25 cellular contexts compared by ENCODE assay signal in genomic region chr10:132640326-132641125, GRCh38.
DNase-seq lines count a peak whose midpoint lies in the region; ATAC-seq and TF ChIP-seq lines count a peak whose summit lies in the region.
"Had no signal": no experiment of that assay in that cellular context is flagged by ENCODE, and none has a peak within 500 bp of the region (broad histone marks: within the 10 kb centered on the region; RNA-seq: fewer than 3 reads in every experiment).

No MANE protein-coding gene starts in this region.

- H3K4me3 ChIP-seq in RWPE2 (ENCODE audit: severe bottlenecking) (no peak overlapping the region), coronary artery (no peak overlapping the region), muscle layer of colon (ENCODE audit: low read depth in 1 of 2, low read length in 2 of 2) (peak overlapping the region in 1 of 2 donors; percentile 29)
- H3K4me3 ChIP-seq: adrenal gland, hepatocyte, SJSA1, testis had no signal

- DNase-seq in RWPE2 (ENCODE audit: low spot score) (peak; percentile 34), coronary artery (ENCODE audit: low spot score) (peak; percentile 70), substantia nigra (lab: John Stamatoyannopoulos, UW) (no peak), KG1 (lab: John Stamatoyannopoulos, UW) (no peak), epidermal melanocyte (ENCODE audit: insufficient read length, low spot score) (no peak), DMS79 (lab: John Stamatoyannopoulos, UW) (no peak)
- DNase-seq: activated CD4-positive, alpha-beta T cell treated with anti-CD3 and anti-CD28 coated beads for 1 hour; activated CD8-positive, alpha-beta T cell treated with anti-CD3 and anti-CD28 coated beads for 36 hours; activated gamma-delta T cell treated with Interleukin-2 at 50 U/mL for 16 hours; activated T-cell treated with anti-CD3 and anti-CD28 coated beads for 4 hours; adrenal gland; immature natural killer cell; left ventricle myocardium superior; naive thymus-derived CD8-positive, alpha-beta T cell; NCI-H1048; NCI-H187; NCI-H2171 treated with DMSO at 0.1 percent for 48 hours; NCI-H526; T-helper 1 cell; testis had no signal

- TF ChIP-seq CTCF in RWPE2 (IDR thresholded peaks at IDR 0.05; ENCODE audit: poor library complexity, severe bottlenecking) (no peak), coronary artery (IDR thresholded peaks at IDR 0.05) (no peak)

- H3K27me3 ChIP-seq in RWPE2 (ENCODE audit: insufficient read depth, poor library complexity, severe bottlenecking), result no peaks in the 10 kb centered on the region
- no peaks in the 10 kb centered on the region for H3K27me3 ChIP-seq in muscle layer of colon (ENCODE audit: control insufficient read depth in 1 of 2, insufficient read depth in 2 of 2, low read length in 2 of 2)
- H3K27me3 ChIP-seq: adrenal gland, hepatocyte, SJSA1, testis had no signal

- H3K9me3 ChIP-seq in RWPE2 (ENCODE audit: severe bottlenecking), result no peaks in the 10 kb centered on the region
- no peaks in the 10 kb centered on the region for H3K9me3 ChIP-seq in muscle layer of colon (ENCODE audit: low read length)
- H3K9me3 ChIP-seq: adrenal gland, SJSA1, testis had no signal

- no peak for ATAC-seq in RWPE2 (ENCODE audit: low read depth)
- ATAC-seq: activated CD8-positive, alpha-beta T cell treated with anti-CD3 and anti-CD28 coated beads for 36 hours; HCT116; left ventricle myocardium superior; naive thymus-derived CD8-positive, alpha-beta T cell; Panc1 had no signal

- peak overlapping the region; percentile 44 for H3K9ac ChIP-seq in muscle layer of colon (ENCODE audit: low read length)

- no peak overlapping the region for H3K27ac ChIP-seq in RWPE2 (ENCODE audit: poor library complexity, severe bottlenecking)
- no peak overlapping the region for H3K27ac ChIP-seq in coronary artery
- peak overlapping the region; percentile 75 for H3K27ac ChIP-seq in muscle layer of colon (ENCODE audit: low read depth, low read length)
- peak overlapping the region; percentile 26 for H3K27ac ChIP-seq in substantia nigra (ENCODE audit: low read depth, low read length, poor library complexity, severe bottlenecking)
- H3K27ac ChIP-seq: adrenal gland, hepatocyte, SJSA1, testis had no signal

- H3K36me3 ChIP-seq in RWPE2 (ENCODE audit: low read depth) (no peaks in the 10 kb centered on the region), muscle layer of colon (ENCODE audit: insufficient read depth, low read length) (no peaks in the 10 kb centered on the region)
- H3K36me3 ChIP-seq: adrenal gland, SJSA1 had no signal

- H3K4me1 ChIP-seq in RWPE2 (ENCODE audit: insufficient read depth, poor library complexity, severe bottlenecking) (no peaks in the 10 kb centered on the region), muscle layer of colon (ENCODE audit: insufficient read depth, low read length) (peaks cover 53% of the 10 kb centered on the region)
- H3K4me1 ChIP-seq: SJSA1 had no signal

Comparison
In these comparisons a context has a peak if more than half of its experiments do, and no peak if none do; other contexts are left out.
1. DNase-seq: peak in RWPE2 (single experiment) and coronary artery (single experiment); none in substantia nigra (0 of 49), KG1 (single experiment), epidermal melanocyte (single experiment) and DMS79 (single experiment).
2. H3K27ac ChIP-seq: peak in muscle layer of colon (single experiment) and substantia nigra (single experiment); none in RWPE2 (single experiment) and coronary artery (0 of 2).